17 cellular contexts compared by ENCODE assay signal in the genomic region with DNA sequence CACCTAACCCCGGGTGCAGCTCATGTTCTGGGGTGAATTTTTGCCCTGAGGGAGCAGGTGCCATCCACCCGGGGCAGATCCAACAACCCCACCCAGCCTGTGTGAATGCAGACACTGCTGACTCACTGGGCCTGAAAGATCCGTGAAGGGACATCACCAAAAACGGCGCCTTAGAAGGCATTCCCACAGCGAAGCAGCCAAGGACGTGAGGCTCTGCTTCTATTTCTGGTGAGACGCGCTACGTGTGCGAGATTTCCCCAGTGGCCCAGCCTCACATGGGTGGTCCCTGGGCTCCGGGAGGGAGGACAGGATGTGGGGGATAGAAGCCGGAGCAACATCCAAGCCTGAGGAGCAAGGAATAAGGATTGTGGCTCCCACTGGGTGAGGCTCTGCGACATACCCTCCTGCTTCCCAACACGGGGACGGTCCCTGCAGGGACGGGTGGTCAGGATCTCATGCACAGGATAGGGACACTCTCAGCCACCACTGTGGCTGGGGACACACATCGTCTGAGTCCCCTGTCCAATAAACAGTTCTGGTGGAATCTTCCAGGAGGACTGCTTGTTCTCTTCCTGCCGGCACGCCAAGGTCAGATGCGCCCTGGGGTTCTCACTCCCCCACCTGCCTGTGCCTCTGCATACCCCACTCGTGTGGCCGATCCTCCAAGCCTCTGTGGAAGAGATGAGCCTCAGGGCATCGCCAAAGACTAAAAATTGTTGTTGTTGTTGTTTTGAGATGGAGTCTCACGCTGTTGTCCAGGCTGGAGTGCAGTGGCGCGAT.
DNase-seq lines count a peak whose midpoint lies in the region; ATAC-seq and TF ChIP-seq lines count a peak whose summit lies in the region.
"Had no signal": no experiment of that assay in that cellular context is flagged by ENCODE, and none has a peak within 500 bp of the region (broad histone marks: within the 10 kb centered on the region; RNA-seq: fewer than 3 reads in every experiment).

No MANE protein-coding gene starts in this region.

- peaks cover 3% of the 10 kb centered on the region; the same call in 1 of the 2 replicates for H3K36me3 ChIP-seq in Caco-2 (ENCODE audit: control insufficient read depth, insufficient read depth, low read length)
- no peaks in the 10 kb centered on the region for H3K36me3 ChIP-seq in gastrocnemius medialis

- no peaks in the 10 kb centered on the region for H3K27me3 Mint-ChIP-seq in Caco-2 (ENCODE audit: insufficient read depth, unreplicated experiment)
- H3K27me3 Mint-ChIP-seq in T-helper 2 cell treated with Interferon-gamma antibody and Interleukin-4, amounts not matched to agents 5 μg/mL and 100 μg/mL, for 36 hours (ENCODE audit: low read depth), result peaks cover 13% of the 10 kb centered on the region
- peaks cover 6% of the 10 kb centered on the region for H3K27me3 Mint-ChIP-seq in activated CD4-positive, alpha-beta memory T cell treated with anti-CD3 and anti-CD28 coated beads for 36 hours
- H3K27me3 Mint-ChIP-seq: activated naive CD8-positive, alpha-beta T cell treated with anti-CD3 and anti-CD28 coated beads, Interleukin-2, amount 50 U/mL, for 24 hours had no signal

- H3K9me3 Mint-ChIP-seq in Caco-2 (ENCODE audit: unreplicated experiment), result no peaks in the 10 kb centered on the region
- no peaks in the 10 kb centered on the region for H3K9me3 Mint-ChIP-seq in T-helper 2 cell treated with Interferon-gamma antibody and Interleukin-4, amounts not matched to agents 5 μg/mL and 100 μg/mL, for 36 hours
- H3K9me3 Mint-ChIP-seq in activated CD4-positive, alpha-beta memory T cell treated with anti-CD3 and anti-CD28 coated beads for 36 hours, result no peaks in the 10 kb centered on the region
- H3K9me3 Mint-ChIP-seq: activated CD8-positive, alpha-beta T cell treated with anti-CD3 and anti-CD28 coated beads for 36 hours; activated naive CD8-positive, alpha-beta T cell treated with anti-CD3 and anti-CD28 coated beads, Interleukin-2, amount 50 U/mL, for 24 hours; CD4-positive, alpha-beta memory T cell; central memory CD8-positive, alpha-beta T cell had no signal

- POLR2A ChIA-PET in Caco-2 (lab: Charles Lee), result no interaction called here
- POLR2A ChIA-PET in activated CD4-positive, alpha-beta memory T cell treated with anti-CD3 and anti-CD28 coated beads for 36 hours (lab: Charles Lee), result no interaction called here

- TF ChIP-seq POLR2A in gastrocnemius medialis (IDR thresholded peaks at IDR 0.05), result peak in 1 of 2 donors; percentile 28

- DNase-seq in Caco-2, result no peak
- peak in 2 of 10 donors; percentile 34 to 40 for DNase-seq in dorsolateral prefrontal cortex
- peak; percentile 67 for DNase-seq in hepatic stellate cell (ENCODE audit: low spot score)
- peak; percentile 77 to 89 for DNase-seq in gastrocnemius medialis
- DNase-seq in T-helper 2 cell treated with Interferon-gamma antibody and Interleukin-4, amounts not matched to agents 5 μg/mL and 100 μg/mL, for 36 hours (ENCODE audit: low spot score), result no peak
- DNase-seq in HuH-7.5 (ENCODE audit: low spot score), result no peak
- DNase-seq in activated CD4-positive, alpha-beta memory T cell treated with anti-CD3 and anti-CD28 coated beads for 36 hours, result no peak
- no peak for DNase-seq in inferior parietal cortex (ENCODE audit: extremely low spot score)
- DNase-seq: activated CD8-positive, alpha-beta T cell treated with anti-CD3 and anti-CD28 coated beads for 36 hours; activated naive CD8-positive, alpha-beta T cell treated with anti-CD3 and anti-CD28 coated beads, Interleukin-2, amount 50 U/mL, for 24 hours; CD4-positive, alpha-beta memory T cell; NCI-H2029 treated with DMSO at 0.1 percent for 48 hours; nucleus accumbens; SW 1271 had no signal

- in situ Hi-C loops in gastrocnemius medialis (cut with MboI; ENCODE audit: low sequenced_read_pairs in 4 of 4), result no loop called here

- BruUV-seq in Caco-2 (replicated peaks; lab: Mats Ljungman, UMichigan), result no TSS peak

- intact Hi-C loops in Caco-2 (cut with micrococcal nuclease; ENCODE audit: unreplicated experiment) (no loop called here), dorsolateral prefrontal cortex (cut with DNase I) (no loop called here), gastrocnemius medialis (cut with DNase I; ENCODE audit: low total_unique reads) (loop anchor here (5.0 kb wide), 2 partner anchors 50 to 315 kb away; no protein-coding TSS in a partner anchor)
- intact Hi-C loops in activated CD4-positive, alpha-beta memory T cell treated with anti-CD3 and anti-CD28 coated beads for 36 hours (cut with micrococcal nuclease), result no loop called here

- peak; percentile 48 to 60 for ATAC-seq in gastrocnemius medialis
- ATAC-seq: activated CD8-positive, alpha-beta T cell treated with anti-CD3 and anti-CD28 coated beads for 36 hours; activated naive CD8-positive, alpha-beta T cell treated with anti-CD3 and anti-CD28 coated beads, Interleukin-2, amount 50 U/mL, for 24 hours; Panc1 had no signal

- TF ChIP-seq CTCF in Caco-2 (IDR thresholded peaks at IDR 0.05; ENCODE audit: insufficient read depth in 1 of 2, low read depth in 1 of 2, low read length in 1 of 2, severe bottlenecking in 1 of 2, unreplicated experiment in 1 of 2) (no peak), dorsolateral prefrontal cortex (IDR thresholded peaks at IDR 0.05 in 54 of 56, conservative IDR thresholded peaks at IDR 0.05 in 2 of 56; ENCODE audit: low read depth in 1 of 56, partially characterized antibody in 56 of 56) (no peak), gastrocnemius medialis (IDR thresholded peaks at IDR 0.05 in 4 of 5, conservative IDR thresholded peaks at IDR 0.05 in 1 of 5) (no peak)

- H3K9me3 ChIP-seq in Caco-2 (no peaks in the 10 kb centered on the region), gastrocnemius medialis (no peaks in the 10 kb centered on the region)

- H3K27ac ChIP-seq in dorsolateral prefrontal cortex (peak overlapping the region in 43 of 59 donors; percentile 2 to 84 (median 52)), gastrocnemius medialis (peak overlapping the region; percentile 90 to 93 (median 91))

- H3K27me3 ChIP-seq in Caco-2 (replicated peaks; ENCODE audit: control insufficient read depth, insufficient read depth, low read length) (no peaks in the 10 kb centered on the region), dorsolateral prefrontal cortex (no peaks in the 10 kb centered on the region), gastrocnemius medialis (no peaks in the 10 kb centered on the region)

- H3K4me1 ChIP-seq in Caco-2 (no peaks in the 10 kb centered on the region), gastrocnemius medialis (peaks cover 100% of the 10 kb centered on the region in 2 donors)

- H3K4me3 ChIP-seq in Caco-2 (ENCODE audit: low read depth, low read length) (no peak overlapping the region), dorsolateral prefrontal cortex (no peak overlapping the region), gastrocnemius medialis (peak overlapping the region in 2 of 4 donors; percentile 5 to 10)
- H3K4me3 ChIP-seq: skin epidermis had no signal

- H3K27ac Mint-ChIP-seq in Caco-2 (ENCODE audit: unreplicated experiment), result peak overlapping the region; percentile 7
- no peak overlapping the region for H3K27ac Mint-ChIP-seq in T-helper 2 cell treated with Interferon-gamma antibody and Interleukin-4, amounts not matched to agents 5 μg/mL and 100 μg/mL, for 36 hours
- H3K27ac Mint-ChIP-seq in activated CD4-positive, alpha-beta memory T cell treated with anti-CD3 and anti-CD28 coated beads for 36 hours, result no peak overlapping the region
- H3K27ac Mint-ChIP-seq: activated CD8-positive, alpha-beta T cell treated with anti-CD3 and anti-CD28 coated beads for 36 hours; activated naive CD8-positive, alpha-beta T cell treated with anti-CD3 and anti-CD28 coated beads, Interleukin-2, amount 50 U/mL, for 24 hours; CD4-positive, alpha-beta memory T cell had no signal

- H3K4me3 Mint-ChIP-seq in Caco-2 (ENCODE audit: unreplicated experiment), result no peak overlapping the region
- no peak overlapping the region for H3K4me3 Mint-ChIP-seq in T-helper 2 cell treated with Interferon-gamma antibody and Interleukin-4, amounts not matched to agents 5 μg/mL and 100 μg/mL, for 36 hours
- H3K4me3 Mint-ChIP-seq in activated CD4-positive, alpha-beta memory T cell treated with anti-CD3 and anti-CD28 coated beads for 36 hours, result no peak overlapping the region
- H3K4me3 Mint-ChIP-seq: activated CD8-positive, alpha-beta T cell treated with anti-CD3 and anti-CD28 coated beads for 36 hours; activated naive CD8-positive, alpha-beta T cell treated with anti-CD3 and anti-CD28 coated beads, Interleukin-2, amount 50 U/mL, for 24 hours; CD4-positive, alpha-beta memory T cell; central memory CD8-positive, alpha-beta T cell had no signal

- CTCF ChIA-PET in Caco-2 (lab: Charles Lee), result no interaction called here
- CTCF ChIA-PET in activated CD4-positive, alpha-beta memory T cell treated with anti-CD3 and anti-CD28 coated beads for 36 hours (lab: Charles Lee), result no interaction called here

- H3K36me3 Mint-ChIP-seq in Caco-2 (ENCODE audit: insufficient read depth, unreplicated experiment), result peaks cover 49% of the 10 kb centered on the region
- H3K36me3 Mint-ChIP-seq in T-helper 2 cell treated with Interferon-gamma antibody and Interleukin-4, amounts not matched to agents 5 μg/mL and 100 μg/mL, for 36 hours (ENCODE audit: low read depth), result no peaks in the 10 kb centered on the region
- H3K36me3 Mint-ChIP-seq in activated CD4-positive, alpha-beta memory T cell treated with anti-CD3 and anti-CD28 coated beads for 36 hours, result no peaks in the 10 kb centered on the region
- H3K36me3 Mint-ChIP-seq: CD4-positive, alpha-beta memory T cell had no signal

- H3K4me1 Mint-ChIP-seq in Caco-2 (ENCODE audit: low read depth, unreplicated experiment), result no peaks in the 10 kb centered on the region
- H3K4me1 Mint-ChIP-seq in T-helper 2 cell treated with Interferon-gamma antibody and Interleukin-4, amounts not matched to agents 5 μg/mL and 100 μg/mL, for 36 hours (ENCODE audit: low read depth), result peaks cover 9% of the 10 kb centered on the region
- H3K4me1 Mint-ChIP-seq in activated CD4-positive, alpha-beta memory T cell treated with anti-CD3 and anti-CD28 coated beads for 36 hours (ENCODE audit: low read depth), result no peaks in the 10 kb centered on the region
- H3K4me1 Mint-ChIP-seq: activated naive CD8-positive, alpha-beta T cell treated with anti-CD3 and anti-CD28 coated beads, Interleukin-2, amount 50 U/mL, for 24 hours had no signal

Comparison
In these comparisons a context has a peak if more than half of its experiments do, and no peak if none do; other contexts are left out.
1. DNase-seq: peak in hepatic stellate cell (single experiment) and gastrocnemius medialis (2 of 2); none in Caco-2 (0 of 2), T-helper 2 cell treated with Interferon-gamma antibody and Interleukin-4, amounts not matched to agents 5 μg/mL and 100 μg/mL, for 36 hours (single experiment), HuH-7.5 (single experiment), activated CD4-positive, alpha-beta memory T cell treated with anti-CD3 and anti-CD28 coated beads for 36 hours (single experiment) and inferior parietal cortex (single experiment).